ENCODE assay signal across 20 cellular contexts in the genomic region with DNA sequence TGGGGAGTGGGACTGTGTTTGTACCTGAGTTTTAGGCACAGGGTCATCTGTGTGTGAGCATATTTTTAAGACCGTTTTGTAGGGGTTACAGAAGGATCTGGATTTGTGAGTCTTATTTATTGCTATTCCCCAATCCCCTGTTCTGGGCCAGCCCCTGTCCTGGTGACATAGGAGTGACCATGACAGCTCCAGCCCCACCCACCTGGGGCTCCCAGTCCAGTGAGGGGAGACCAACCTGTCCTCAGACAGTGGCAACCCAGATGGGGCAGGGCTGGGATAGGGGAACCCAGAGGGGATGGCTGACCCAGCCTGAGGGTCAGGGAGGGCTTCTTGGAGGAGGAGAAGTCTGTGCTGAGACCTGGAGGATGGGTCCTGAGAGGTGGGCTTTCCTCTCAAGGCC. TPM values are rescaled to one million over a fixed set of nuclear protein-coding genes. Genes with fewer than 3 reads are reported as not detected.
"Had no signal": no experiment of that assay in that cellular context is flagged by ENCODE, and none has a peak within 500 bp of the region (broad histone marks: within the 10 kb centered on the region; RNA-seq: fewer than 3 reads in every experiment).

No MANE protein-coding gene starts in this region.

- H3K27ac ChIP-seq: cardiac muscle cell, right atrium auricular region, SK-N-MC, upper lobe of left lung had no signal

- H3K36me3 ChIP-seq: cardiac muscle cell, right atrium auricular region, upper lobe of left lung had no signal

- DNase-seq: activated B cell treated with CpG ODN at 0.5 μM for 24 hours; activated CD4-positive, alpha-beta T cell treated with anti-CD3 and anti-CD28 coated beads for 48 hours; activated CD8-positive, alpha-beta memory T cell treated with anti-CD3 and anti-CD28 coated beads, Interleukin-2, amount 50 U/mL, for 4 hours; activated CD8-positive, alpha-beta T cell treated with anti-CD3 and anti-CD28 coated beads, Interleukin-2, amount 10 ng/mL, durations not matched to agents 7 days and 5 days; activated gamma-delta T cell; activated T-cell treated with anti-CD3 and anti-CD28 coated beads, Interleukin-2, amount 50 U/mL, for 48 hours; islet precursor cell; nucleus accumbens; stimulated activated CD4-positive, alpha-beta T cell treated with anti-CD3 and anti-CD28 coated beads, Interleukin-2, amount 100 ng/mL, for 48 hours; stimulated activated naive CD4-positive, alpha-beta T cell treated with Interleukin-2 at 50 U/mL for 16 hours; upper lobe of left lung had no signal

- H3K9me3 ChIP-seq: right atrium auricular region, upper lobe of left lung had no signal

- H3K4me3 ChIP-seq: cardiac muscle cell, right atrium auricular region, SK-N-MC, upper lobe of left lung had no signal

- ATAC-seq: activated CD8-positive, alpha-beta T cell treated with anti-CD3 and anti-CD28 coated beads, Interleukin-2, amount 10 ng/mL, durations not matched to agents 7 days and 5 days had no signal

- H3K27me3 ChIP-seq: cardiac muscle cell, right atrium auricular region, upper lobe of left lung had no signal

- FAIRE-seq: astrocyte, colon, endometrium, TTC549 had no signal

RNA-seq across cellular contexts. Expression of a gene that starts 18.1 kb away (rescaled TPM):
- total RNA-seq: activated CD8-positive, alpha-beta T cell treated with anti-CD3 and anti-CD28 coated beads, Interleukin-2, amount 10 ng/mL, durations not matched to agents 7 days and 5 days; lung microvascular endothelial cell; T-helper 1 cell treated with Interleukin-12 subunit alpha and Interleukin-12 subunit beta and Interleukin-4 antibody, amounts not matched to agents 30 ng/mL and 1 ng/mL, for 36 hours had no signal
